In the genomic region with DNA sequence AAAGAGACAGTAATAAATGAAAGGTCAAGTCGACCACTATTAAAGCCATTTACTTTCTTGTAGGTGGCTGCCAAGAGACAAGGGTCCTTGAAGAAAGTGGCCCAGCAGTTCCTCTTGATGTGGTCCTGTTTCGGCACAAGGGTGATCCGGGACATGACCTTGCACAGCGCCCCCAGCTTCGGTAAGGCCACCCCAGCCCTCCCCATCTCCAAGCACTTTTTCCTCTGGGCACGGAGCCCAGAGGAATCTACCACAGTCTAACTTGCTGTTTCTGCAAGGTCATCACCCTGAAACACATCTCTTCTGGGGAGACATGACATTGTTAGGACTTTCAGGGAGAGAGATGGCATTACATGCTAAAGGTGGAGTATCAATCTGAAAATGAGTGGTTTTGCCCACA, we compare ENCODE assay signal across 17 cellular contexts. TPM values are rescaled to one million over a fixed set of nuclear protein-coding genes. Genes with fewer than 3 reads are reported as not detected.
DNase-seq lines count a peak whose midpoint lies in the region; ATAC-seq, FAIRE-seq and TF ChIP-seq lines count a peak whose summit lies in the region.
"Had no signal": no experiment of that assay in that cellular context is flagged by ENCODE, and none has a peak within 500 bp of the region (broad histone marks: within the 10 kb centered on the region; RNA-seq: fewer than 3 reads in every experiment).

No MANE protein-coding gene starts in this region.

- intact Hi-C loops in thyroid gland (cut with DNase I) = no loop called here

- WGBS in A549 (ENCODE audit: missing lambda C conversion rate) = 63% methylated on average over 4 of the region's 6 CpGs
- WGBS in thyroid gland, 2 donors = 26 to 38% methylated on average over 6 of the region's 6 CpGs

- H3K4me1 ChIP-seq in A549 = no peaks in the 10 kb centered on the region
- H3K4me1 ChIP-seq in neural progenitor cell = peaks cover 42% of the 10 kb centered on the region
- peaks cover 31 to 35% of the 10 kb centered on the region in 2 donors for H3K4me1 ChIP-seq in thyroid gland
- H3K4me1 ChIP-seq: BLaER1 treated with 17β-estradiol and CSF1 and Interleukin-3, amounts not matched to agents 10 nM and 100 nM; HAP-1 had no signal

- H3K4me3 Mint-ChIP-seq in neural progenitor cell (no peak overlapping the region), T-cell (no peak overlapping the region)
- H3K4me3 Mint-ChIP-seq: B cell; CD8-positive, alpha-beta T cell had no signal

- no peak for DNase-seq in A549 (ENCODE audit: low read depth in 1 of 2, low spot score in 1 of 2)
- peak; percentile 72 for DNase-seq in RPMI8226
- DNase-seq in neural progenitor cell (ENCODE audit: low spot score) = no peak
- peak; percentile 81 to 91 for DNase-seq in thyroid gland
- no peak for DNase-seq in NOMO-1 treated with dmso at 0.1 percent for 144 hours (lab: John Stamatoyannopoulos, UW; ENCODE audit: unreplicated experiment)
- no peak for DNase-seq in T1000 (lab: John Stamatoyannopoulos, UW)
- no peak for DNase-seq in T-cell
- DNase-seq: 8988T; Calu3; CD8-positive, alpha-beta T cell; GM23248 had no signal

- H3K36me3 ChIP-seq in neural progenitor cell = no peaks in the 10 kb centered on the region
- H3K36me3 ChIP-seq in thyroid gland = no peaks in the 10 kb centered on the region
- H3K36me3 ChIP-seq: BLaER1 treated with 17β-estradiol and CSF1 and Interleukin-3, amounts not matched to agents 10 nM and 100 nM; HAP-1 had no signal

- H3K4me3 ChIP-seq in A549 (no peak overlapping the region), neural progenitor cell (no peak overlapping the region), thyroid gland (replicated peaks in 1 of 3) (no peak overlapping the region)
- H3K4me3 ChIP-seq: BLaER1 treated with 17β-estradiol and CSF1 and Interleukin-3, amounts not matched to agents 10 nM and 100 nM; GM23248; HAP-1 had no signal

- no peak for FAIRE-seq in A549 (lab: Jason Lieb, UNC)
- FAIRE-seq: G401.6, GM12892, GM18507 had no signal

- no peak for TF ChIP-seq RAD21 in A549 (conservative IDR thresholded peaks at IDR 0.05 in 1 of 2, IDR thresholded peaks at IDR 0.05 in 1 of 2)

- TF ChIP-seq POLR2A in A549 (IDR thresholded peaks at IDR 0.05; ENCODE audit: low read length) (no peak), thyroid gland (IDR thresholded peaks at IDR 0.05) (no peak)

- no peak overlapping the region for H3K27ac ChIP-seq in A549
- no peak overlapping the region for H3K27ac ChIP-seq in neural progenitor cell
- H3K27ac ChIP-seq in thyroid gland = peak overlapping the region; percentile 45 to 73 (median 56)
- H3K27ac ChIP-seq: BLaER1 treated with 17β-estradiol and CSF1 and Interleukin-3, amounts not matched to agents 10 nM and 100 nM; GM23248 had no signal

- H3K9me3 Mint-ChIP-seq in neural progenitor cell = no peaks in the 10 kb centered on the region
- no peaks in the 10 kb centered on the region for H3K9me3 Mint-ChIP-seq in T-cell
- H3K9me3 Mint-ChIP-seq: CD8-positive, alpha-beta T cell had no signal

- no peaks in the 10 kb centered on the region for H3K9me3 ChIP-seq in A549
- no peaks in the 10 kb centered on the region for H3K9me3 ChIP-seq in neural progenitor cell (ENCODE audit: low read depth)
- no peaks in the 10 kb centered on the region for H3K9me3 ChIP-seq in thyroid gland
- H3K9me3 ChIP-seq: BLaER1 treated with 17β-estradiol and CSF1 and Interleukin-3, amounts not matched to agents 10 nM and 100 nM; HAP-1 had no signal

- no peak overlapping the region for H3K9ac ChIP-seq in neural progenitor cell
- H3K9ac ChIP-seq: BLaER1 treated with 17β-estradiol and CSF1 and Interleukin-3, amounts not matched to agents 10 nM and 100 nM; GM23248 had no signal

- peaks cover 68% of the 10 kb centered on the region for H3K36me3 Mint-ChIP-seq in neural progenitor cell
- no peaks in the 10 kb centered on the region for H3K36me3 Mint-ChIP-seq in T-cell
- H3K36me3 Mint-ChIP-seq: CD8-positive, alpha-beta T cell had no signal

- no peak overlapping the region for H2AFZ ChIP-seq in neural progenitor cell (replicated peaks)
- H2AFZ ChIP-seq: GM23248 had no signal

- ATAC-seq in A549 (no peak), T-cell (replicated peaks in 1 of 4) (no peak)
- ATAC-seq: CD8-positive, alpha-beta T cell had no signal

- H3K27me3 Mint-ChIP-seq in neural progenitor cell (ENCODE audit: insufficient read depth, low read depth) (no peaks in the 10 kb centered on the region), T-cell (no peaks in the 10 kb centered on the region)

- peaks cover 50% of the 10 kb centered on the region for H3F3A ChIP-seq in neural progenitor cell (ENCODE audit: low read depth)

- no peak overlapping the region for H3K4me2 ChIP-seq in A549
- no peak overlapping the region for H3K4me2 ChIP-seq in neural progenitor cell
- H3K4me2 ChIP-seq: BLaER1 treated with 17β-estradiol and CSF1 and Interleukin-3, amounts not matched to agents 10 nM and 100 nM had no signal

- H3K27me3 ChIP-seq in neural progenitor cell (no peaks in the 10 kb centered on the region), thyroid gland (no peaks in the 10 kb centered on the region)
- H3K27me3 ChIP-seq: BLaER1 treated with 17β-estradiol and CSF1 and Interleukin-3, amounts not matched to agents 10 nM and 100 nM had no signal

- POLR2A ChIA-PET in A549 (lab: Yijun Ruan, JAX) (no interaction called here), T-cell (lab: Charles Lee) (interaction anchor here in 1 of 2 donors (0.6 kb wide), 1 partner anchor 124 kb away, joined by 3 read pairs; no protein-coding TSS in a partner anchor)

- H3K27ac Mint-ChIP-seq in neural progenitor cell = peak overlapping the region; percentile 78
- H3K27ac Mint-ChIP-seq in T-cell = no peak overlapping the region
- H3K27ac Mint-ChIP-seq: B cell; CD8-positive, alpha-beta T cell had no signal

- H3K4me1 Mint-ChIP-seq in neural progenitor cell (peaks cover 37% of the 10 kb centered on the region), T-cell (peaks cover 0 to 11% (median 2%) of the 10 kb centered on the region in 3 donors)
- H3K4me1 Mint-ChIP-seq: B cell had no signal

- no peaks in the 10 kb centered on the region for H4K20me1 ChIP-seq in neural progenitor cell (ENCODE audit: low read depth)
- H4K20me1 ChIP-seq: BLaER1 treated with 17β-estradiol and CSF1 and Interleukin-3, amounts not matched to agents 10 nM and 100 nM had no signal

- no peaks in the 10 kb centered on the region for H3K79me2 ChIP-seq in neural progenitor cell (ENCODE audit: low read depth)

- no peak for TF ChIP-seq EP300 in A549 (IDR thresholded peaks at IDR 0.05)

- CTCF ChIA-PET in A549 (lab: Yijun Ruan, JAX) = no interaction called here
- CTCF ChIA-PET in T-cell (lab: Charles Lee) = no interaction called here

- TF ChIP-seq CTCF in A549 (IDR thresholded peaks at IDR 0.05) (no peak), neural progenitor cell (IDR thresholded peaks at IDR 0.05) (no peak), thyroid gland (IDR thresholded peaks at IDR 0.05) (peak in 1 of 6 experiments; percentile 2)

TF ChIP-seq in A549, 52 proteins besides CTCF, POLR2A, EP300 and RAD21:
- TF ChIP-seq HEYL (CRISPR knock-in tag; IDR thresholded peaks at IDR 0.05) (no peak), CEBPB (IDR thresholded peaks at IDR 0.05) (no peak), MAFK (IDR thresholded peaks at IDR 0.05; ENCODE audit: partially characterized antibody) (peak; percentile 33), ESRRA (IDR thresholded peaks at IDR 0.05; ENCODE audit: borderline replicate concordance, low read length) (no peak), FOSL2 (IDR thresholded peaks at IDR 0.05) (no peak), FOSL2 (CRISPR knock-in tag; IDR thresholded peaks at IDR 0.05) (no peak), JUNB (IDR thresholded peaks at IDR 0.05) (no peak)

RNA-seq across cellular contexts. Expression of a gene that starts 53.8 kb away (rescaled TPM):
- polyA plus RNA-seq in A549 (2011; rRNA removed) = 25.5 and 27.0 TPM in 2 replicates
- 5.9 and 7.1 TPM in 2 replicates for polyA plus RNA-seq in A549 (2012; cell fraction: cytosol; rRNA removed)
- 7.6 and 10.1 TPM in 2 replicates for polyA plus RNA-seq in A549 (2012; cell fraction: nucleus; rRNA removed)
- polyA plus RNA-seq in A549 (2017; fragmentation: RNase III; extraction: RNeasy Plus Mini Kit Qiagen cat#74134 plus additional on column Dnase treatment) = 9.4 to 10.5 TPM (median 9.7 TPM) in 3 replicates
- polyA minus RNA-seq in A549 (2011; rRNA and poly(A)+ RNA removed) = 40.8 and 41.6 TPM in 2 replicates
- 21.2 and 33.2 TPM in 2 replicates for total RNA-seq in neural progenitor cell (ENCODE audit: low replicate concordance)
- total RNA-seq in thyroid gland = 10 to 100 TPM; 32.5 to 49.8 (median 41.6) TPM
- total RNA-seq in T-cell = 10 to 100 TPM; 12.9 to 16.7 (median 13.9) TPM

Comparison
In these comparisons a context has a peak if more than half of its experiments do, and no peak if none do; other contexts are left out.
1. DNase-seq: peak in RPMI8226 (single experiment) and thyroid gland (2 of 2); none in A549 (0 of 2), neural progenitor cell (single experiment), NOMO-1 treated with dmso at 0.1 percent for 144 hours (single experiment), T1000 (single experiment) and T-cell (0 of 34).
2. H3K27ac ChIP-seq: peak in thyroid gland (3 of 3); none in A549 (0 of 2) and neural progenitor cell (single experiment).